Comparison of ENCODE assay signal across 20 cellular contexts in genomic region chr12:12641650-12642049, GRCh38. TPM values are rescaled to one million over a fixed set of nuclear protein-coding genes. Genes with fewer than 3 reads are reported as not detected.
DNase-seq lines count a peak whose midpoint lies in the region; ATAC-seq, FAIRE-seq and TF ChIP-seq lines count a peak whose summit lies in the region.
"Had no signal": no experiment of that assay in that cellular context is flagged by ENCODE, and none has a peak within 500 bp of the region (broad histone marks: within the 10 kb centered on the region; RNA-seq: fewer than 3 reads in every experiment).

No MANE protein-coding gene starts in this region.

- no peak for DNase-seq in A549 (ENCODE audit: low read depth in 1 of 2, low spot score in 1 of 2)
- DNase-seq in GM19239 (ENCODE audit: insufficient read length, low spot score), result no peak
- DNase-seq in K562 (ENCODE audit: extremely low read depth in 1 of 4, low spot score in 3 of 4), result no peak
- DNase-seq in midbrain (lab: John Stamatoyannopoulos, UW), result no peak
- DNase-seq in activated CD4-positive, CD25-positive, alpha-beta regulatory T cell treated with anti-CD3 and anti-CD28 coated beads, Interleukin-2, amount 50 U/mL, for 72 hours, result no peak
- DNase-seq: 8988T; AML-193; Caco-2; Calu3; CD4-positive, alpha-beta T cell; CD8-positive, alpha-beta T cell; DMS79 treated with DMSO at 0.1 percent for 48 hours; GF-D8 had no signal

- 94% methylated on average over 2 of the region's 2 CpGs for WGBS in A549 (ENCODE audit: missing lambda C conversion rate)
- WGBS in K562 (ENCODE audit: insufficient coverage, low coverage, missing lambda C conversion rate), result 94% methylated on average over 2 of the region's 2 CpGs

- H3K27ac ChIP-seq in A549, result no peak overlapping the region
- H3K27ac ChIP-seq in K562 (ENCODE audit: extremely low read depth, low read depth, low read length), result no peak overlapping the region
- H3K27ac ChIP-seq: BLaER1 treated with 17β-estradiol and CSF1 and Interleukin-3, amounts not matched to agents 10 nM and 100 nM; C4-2B had no signal

- no peak for ATAC-seq in A549
- no peak for ATAC-seq in K562
- no peak for ATAC-seq in GM21786 (IDR thresholded peaks at IDR 0.05; ENCODE audit: unreplicated experiment)
- ATAC-seq: CD8-positive, alpha-beta T cell had no signal

- H3K36me3 ChIP-seq in K562 (ENCODE audit: control insufficient read depth, insufficient read depth, low read length), result peaks cover 9% of the 10 kb centered on the region; the same call in 1 of the 3 replicates

- H3K9me3 ChIP-seq in A549 (peaks cover 7% of the 10 kb centered on the region), K562 (replicated peaks; ENCODE audit: control insufficient read depth, insufficient read depth, low read depth, low read length) (0 out of 2 replicates have a peak, but pooled peaks cover 3% of the 10 kb centered on the region)
- H3K9me3 ChIP-seq: Caco-2 had no signal

- H4K20me1 ChIP-seq in K562 (replicated peaks; ENCODE audit: control insufficient read depth, insufficient read depth, low read length), result no peaks in the 10 kb centered on the region

- POLR2A ChIA-PET in A549 (lab: Yijun Ruan, JAX), result no interaction called here
- POLR2A ChIA-PET in K562 (lab: Yijun Ruan, JAX), result interaction anchor here (0.7 kb wide), 1 partner anchor 93 kb away, joined by 3 read pairs; no protein-coding TSS in a partner anchor

- no peak for FAIRE-seq in A549 (lab: Jason Lieb, UNC)
- FAIRE-seq in GM19239 (lab: Jason Lieb, UNC), result peak; percentile 14
- no peak for FAIRE-seq in K562 (lab: Jason Lieb, UNC)
- FAIRE-seq: A204.1, D721Med, G401.6, GM12891 had no signal

- TF ChIP-seq POLR2A in A549 (IDR thresholded peaks at IDR 0.05; ENCODE audit: low read length), result no peak
- TF ChIP-seq POLR2A in K562 (conservative IDR thresholded peaks at IDR 0.05), result no peak

- H2AFZ ChIP-seq in K562 (ENCODE audit: low read depth, low read length), result no peak overlapping the region

- no peak for TF ChIP-seq CTCF in A549 (IDR thresholded peaks at IDR 0.05)
- TF ChIP-seq CTCF in K562 (IDR thresholded peaks at IDR 0.05 in 2 of 3, conservative IDR thresholded peaks at IDR 0.05 in 1 of 3; ENCODE audit: insufficient read depth in 2 of 3, low read depth in 1 of 3, low read length in 3 of 3), result no peak

- TF ChIP-seq RAD21 in A549 (conservative IDR thresholded peaks at IDR 0.05 in 1 of 2, IDR thresholded peaks at IDR 0.05 in 1 of 2), result no peak
- no peak for TF ChIP-seq RAD21 in K562 (CRISPR knock-in tag; conservative IDR thresholded peaks at IDR 0.05 in 1 of 2, IDR thresholded peaks at IDR 0.05 in 1 of 2)

- H3K4me3 ChIP-seq in A549 (no peak overlapping the region), K562 (no peak overlapping the region)
- H3K4me3 ChIP-seq: BLaER1 treated with 17β-estradiol and CSF1 and Interleukin-3, amounts not matched to agents 10 nM and 100 nM had no signal

- CTCF ChIA-PET in A549 (lab: Yijun Ruan, JAX), result interaction anchor here (1.1 to 1.2 kb wide), 2 partner anchors 14 to 265 kb away, joined by 3 to 4 read pairs; no protein-coding TSS in a partner anchor
- CTCF ChIA-PET in K562 (lab: Yijun Ruan, JAX; ENCODE audit: low intra/inter-chr PET ratio), result no interaction called here

- H3K4me1 ChIP-seq in A549 (no peaks in the 10 kb centered on the region), K562 (replicated peaks in 1 of 2; ENCODE audit: control insufficient read depth in 2 of 2, insufficient read depth in 2 of 2, low read length in 2 of 2) (no peaks in the 10 kb centered on the region)
- H3K4me1 ChIP-seq: Caco-2 had no signal

- no peaks in the 10 kb centered on the region for H3K9me1 ChIP-seq in K562 (ENCODE audit: control insufficient read depth, insufficient read depth, low read length)

- no peaks in the 10 kb centered on the region for H3K27me3 ChIP-seq in K562 (ENCODE audit: control insufficient read depth in 2 of 2, insufficient read depth in 2 of 2, low read length in 2 of 2)
- H3K27me3 ChIP-seq: BLaER1 treated with 17β-estradiol and CSF1 and Interleukin-3, amounts not matched to agents 10 nM and 100 nM had no signal

- H3K4me2 ChIP-seq in A549, result no peak overlapping the region
- no peak overlapping the region for H3K4me2 ChIP-seq in K562 (ENCODE audit: insufficient read depth, low read length)
- H3K4me2 ChIP-seq: BLaER1 treated with 17β-estradiol and CSF1 and Interleukin-3, amounts not matched to agents 10 nM and 100 nM had no signal

- H3K79me2 ChIP-seq in K562 (ENCODE audit: control insufficient read depth, insufficient read depth, low read length), result no peaks in the 10 kb centered on the region

- intact Hi-C loops in K562 (cut with micrococcal nuclease), result no loop called here

- in situ Hi-C loops in K562 (cut with MboI), result no loop called here

- H3K9ac ChIP-seq in K562 (ENCODE audit: insufficient read depth in 1 of 2, low read depth in 2 of 2, low read length in 2 of 2), result no peak overlapping the region
- H3K9ac ChIP-seq: BLaER1 treated with 17β-estradiol and CSF1 and Interleukin-3, amounts not matched to agents 10 nM and 100 nM had no signal

- TF ChIP-seq EP300 in A549 (IDR thresholded peaks at IDR 0.05), result no peak
- TF ChIP-seq EP300 in K562 (IDR thresholded peaks at IDR 0.05; ENCODE audit: low read length), result no peak

- no TSS peak for BruUV-seq in K562 (replicated peaks; lab: Mats Ljungman, UMichigan)

TF ChIP-seq in K562, 482 proteins besides CTCF, POLR2A, EP300 and RAD21:
- no peak for TF ChIP-seq KLF13 (tag; IDR thresholded peaks at IDR 0.05; ENCODE audit: borderline replicate concordance, low read depth)
- TF ChIP-seq ZNF41 (CRISPR knock-in tag; conservative IDR thresholded peaks at IDR 0.05), result no peak
- TF ChIP-seq TCF7L2 (IDR thresholded peaks at IDR 0.05; ENCODE audit: low read depth, low read length), result no peak
- TF ChIP-seq C11orf30 (IDR thresholded peaks at IDR 0.05; ENCODE audit: low read depth), result peak; percentile 55
- TF ChIP-seq SMARCB1 (IDR thresholded peaks at IDR 0.05; ENCODE audit: insufficient read length, low read depth), result no peak
- no peak for TF ChIP-seq NCOR1 (IDR thresholded peaks at IDR 0.05)
- TF ChIP-seq ZNF316 (IDR thresholded peaks at IDR 0.05), result peak; percentile 65

RNA-seq across cellular contexts. Expression of gene CREBL2, which starts 30.0 kb away (rescaled TPM):
- polyA plus RNA-seq in A549 (2011; rRNA removed), result 30.9 and 31.4 TPM in 2 replicates
- polyA plus RNA-seq in A549 (2012; cell fraction: cytosol; rRNA removed), result 8.2 and 9.4 TPM in 2 replicates
- 2.9 and 4.2 TPM in 2 replicates for polyA plus RNA-seq in A549 (2012; cell fraction: nucleus; rRNA removed)
- 21.9 to 24.3 TPM (median 23.9 TPM) in 3 replicates for polyA plus RNA-seq in A549 (2017; fragmentation: RNase III; extraction: RNeasy Plus Mini Kit Qiagen cat#74134 plus additional on column Dnase treatment)
- 12.2 and 13.6 TPM in 2 replicates for polyA minus RNA-seq in A549 (2011; rRNA and poly(A)+ RNA removed)
- 2.3 and 3.8 TPM in 2 replicates for total RNA-seq in K562 (2011; cell fraction: chromatin; rRNA removed; ENCODE audit: low replicate concordance)
- 2.0 and 2.9 TPM in 2 replicates for total RNA-seq in K562 (2011; cell fraction: nucleolus; rRNA removed)
- 3.2 and 6.9 TPM in 2 replicates for total RNA-seq in K562 (2011; cell fraction: nucleoplasm; rRNA removed)
- total RNA-seq in K562 (2014; rRNA removed), result 7.3 and 8.9 TPM in 2 replicates
- total RNA-seq in K562 (2014; rRNA removed; fragmentation: Illumina TruSeq; extraction: Trizol), result 5.7 and 6.4 TPM in 2 replicates
- total RNA-seq in K562 (2015; rRNA removed; fragmentation: Illumina TruSeq; extraction: Trizol), result 5.5 and 5.6 TPM in 2 replicates
- total RNA-seq in K562 (2021), result 3.8 and 5.2 TPM in 2 replicates
- polyA plus RNA-seq in K562 (2011; rRNA removed), result 4.7 and 5.2 TPM in 2 replicates
- 2.1 and 3.8 TPM in 2 replicates for polyA plus RNA-seq in K562 (2011; cell fraction: cytosol; rRNA removed)
- 1.8 and 2.6 TPM in 2 replicates for polyA plus RNA-seq in K562 (2011; cell fraction: nucleus; rRNA removed)
- polyA plus RNA-seq in K562 (2012), result 4.4 and 7.9 TPM in 2 replicates
- 4.6 and 5.0 TPM in 2 replicates for polyA plus RNA-seq in K562 (2014; fragmentation: Illumina TruSeq; extraction: Trizol)
- 1 to 10 TPM; 1.7 to 1.9 TPM for polyA plus RNA-seq in K562 (2014; fragmentation: Nextera tagmentation; extraction: Ambion mirVana)
- polyA plus RNA-seq in K562 (2014; rRNA removed), result 2.9 and 4.8 TPM in 2 replicates
- 6.3 and 7.0 TPM in 2 replicates for polyA minus RNA-seq in K562 (2011; rRNA and poly(A)+ RNA removed)
- polyA minus RNA-seq in K562 (2011; cell fraction: cytosol; rRNA and poly(A)+ RNA removed), result 2.6 TPM in 2 replicates
- 1.8 and 2.7 TPM in 2 replicates for polyA minus RNA-seq in K562 (2011; cell fraction: nucleus; rRNA and poly(A)+ RNA removed)

RNA-seq across cellular contexts. Expression of gene GPR19, which starts 54.3 kb away (rescaled TPM):
- polyA plus RNA-seq in A549 (2011; rRNA removed) (2.6 and 2.7 TPM in 2 replicates), A549 (2017; fragmentation: RNase III; extraction: RNeasy Plus Mini Kit Qiagen cat#74134 plus additional on column Dnase treatment) (1.8 to 2.6 TPM (median 1.9 TPM) in 3 replicates), K562 (2011; rRNA removed) (0.35 and 0.40 TPM in 2 replicates), K562 (2014; fragmentation: Illumina TruSeq; extraction: Trizol) (0.40 and 0.62 TPM in 2 replicates), K562 (2014; fragmentation: Nextera tagmentation; extraction: Ambion mirVana) (under 1 TPM; 0.22 to 0.35 TPM), K562 (2014; rRNA removed) (0.24 TPM in 1 of 2 replicates, not detected in the other)
- polyA plus RNA-seq in A549 (2012; cell fraction: cytosol; rRNA removed), result 1.5 and 2.2 TPM in 2 replicates
- 2.6 and 2.8 TPM in 2 replicates for polyA plus RNA-seq in A549 (2012; cell fraction: nucleus; rRNA removed)
- polyA minus RNA-seq in A549 (2011; rRNA and poly(A)+ RNA removed), result 2.3 and 3.7 TPM in 2 replicates
- 0.65 and 0.70 TPM in 2 replicates for total RNA-seq in K562 (2011; cell fraction: chromatin; rRNA removed; ENCODE audit: low replicate concordance)
- total RNA-seq in K562 (2011; cell fraction: nucleolus; rRNA removed), result 0.53 TPM in 1 of 2 replicates, not detected in the other
- total RNA-seq in K562 (2011; cell fraction: nucleoplasm; rRNA removed), result 0.44 and 0.53 TPM in 2 replicates
- total RNA-seq in K562 (2014; rRNA removed) (0.08 TPM in 1 of 2 replicates, not detected in the other), K562 (2014; rRNA removed; fragmentation: Illumina TruSeq; extraction: Trizol) (0.73 and 0.76 TPM in 2 replicates), K562 (2015; rRNA removed; fragmentation: Illumina TruSeq; extraction: Trizol) (0.15 and 0.22 TPM in 2 replicates), K562 (2021) (0.35 TPM in 1 of 2 replicates, not detected in the other)
- 0.07 and 0.46 TPM in 2 replicates for polyA plus RNA-seq in K562 (2011; cell fraction: cytosol; rRNA removed)
- 0.63 and 0.65 TPM in 2 replicates for polyA plus RNA-seq in K562 (2011; cell fraction: nucleus; rRNA removed)
- 0.16 and 0.44 TPM in 2 replicates for polyA plus RNA-seq in K562 (2012)
- 0.72 TPM in 1 of 2 replicates, not detected in the other for polyA minus RNA-seq in K562 (2011; rRNA and poly(A)+ RNA removed)
- polyA minus RNA-seq in K562 (2011; cell fraction: cytosol; rRNA and poly(A)+ RNA removed), result not detected in 2 replicates
- 0.78 TPM in 1 of 2 replicates, not detected in the other for polyA minus RNA-seq in K562 (2011; cell fraction: nucleus; rRNA and poly(A)+ RNA removed)

Comparison
In these comparisons a context has a peak if more than half of its experiments do, and no peak if none do; other contexts are left out.
1. Of the 35 proteins assayed by ChIP-seq in both K562 and A549: peak only in K562: none; only in A549: MAFK; in both: none; in neither: 34.